In genomic region chr6:35409245-35409644, GRCh38 we compare ENCODE assay signal across 30 cellular contexts.
"Had no signal": no experiment of that assay in that cellular context is flagged by ENCODE, and none has a peak within 500 bp of the region (broad histone marks: within the 10 kb centered on the region; RNA-seq: fewer than 3 reads in every experiment).

No MANE protein-coding gene starts in this region.

- H3K9me3 Mint-ChIP-seq: activated T-helper 1 cell treated with anti-CD3 and anti-CD28 coated beads, Interleukin-12 subunit alpha, Interleukin-12 subunit beta, Interleukin-2, Interleukin-4 antibody, amounts not matched to agents 30 ng/mL and 10 ng/mL and 1 ng/mL, durations not matched to agents 14 hours and 24 hours and 36 hours; brain; mesothelial cell of epicardium; naive B cell; neural crest cell; T-helper 1 cell treated with Interleukin-12 subunit alpha and Interleukin-12 subunit beta and Interleukin-4 antibody, amounts not matched to agents 30 μg/mL and 1 μg/mL, for 36 hours had no signal

- H3K4me3 Mint-ChIP-seq: activated T-helper 1 cell treated with anti-CD3 and anti-CD28 coated beads, Interleukin-12 subunit alpha, Interleukin-12 subunit beta, Interleukin-2, Interleukin-4 antibody, amounts not matched to agents 30 ng/mL and 10 ng/mL and 1 ng/mL, durations not matched to agents 14 hours and 24 hours and 36 hours; brain; mesothelial cell of epicardium; neural crest cell; T-helper 1 cell treated with Interleukin-12 subunit alpha and Interleukin-12 subunit beta and Interleukin-4 antibody, amounts not matched to agents 30 μg/mL and 1 μg/mL, for 36 hours had no signal

- H3K9me3 ChIP-seq: ascending aorta, colonic mucosa, gastroesophageal sphincter, right atrium auricular region, transverse colon had no signal

- ATAC-seq: gastroesophageal sphincter, left cardiac atrium, left ventricle myocardium superior had no signal

- DNase-seq: activated CD4-positive, alpha-beta T cell treated with anti-CD3 and anti-CD28 coated beads, Interleukin-2, amount 50 U/mL, for 1 hour; activated CD4-positive, CD25-positive, alpha-beta regulatory T cell treated with anti-CD3 and anti-CD28 coated beads, Interleukin-2, amount 50 U/mL, for 72 hours; activated gamma-delta T cell; activated naive CD4-positive, alpha-beta T cell treated with anti-CD3 and anti-CD28 coated beads, Interleukin-2, amount 50 U/mL, for 16 hours; activated T-cell treated with anti-CD3 and anti-CD28 coated beads for 4 hours; cerebellar nuclear complex; colonic mucosa; effector CD8-positive, alpha-beta T cell; erythroblast; hippocampal formation; left cardiac atrium; left ventricle myocardium superior; naive B cell; occipital lobe; stimulated activated CD4-positive, alpha-beta T cell treated with anti-CD3 and anti-CD28 coated beads, Interleukin-15, amount 100 ng/mL, for 24 hours; stimulated activated CD4-positive, alpha-beta T cell treated with anti-CD3 and anti-CD28 coated beads, Interleukin-2, amount 100 ng/mL, for 24 hours; stimulated activated naive CD4-positive, alpha-beta T cell treated with Interleukin-2 at 50 U/mL for 16 hours; T-helper 9 cell; transverse colon; WERI-Rb-1 had no signal

- H3K27me3 ChIP-seq: ascending aorta, cardiac muscle cell, colonic mucosa, gastroesophageal sphincter, right atrium auricular region, transverse colon had no signal

- H3K27ac Mint-ChIP-seq: activated T-helper 1 cell treated with anti-CD3 and anti-CD28 coated beads, Interleukin-12 subunit alpha, Interleukin-12 subunit beta, Interleukin-2, Interleukin-4 antibody, amounts not matched to agents 30 ng/mL and 10 ng/mL and 1 ng/mL, durations not matched to agents 14 hours and 24 hours and 36 hours; brain; mesothelial cell of epicardium had no signal

- H3K36me3 ChIP-seq: colonic mucosa had no signal

- H3K4me3 ChIP-seq: ascending aorta, cardiac muscle cell, colonic mucosa, gastroesophageal sphincter, right atrium auricular region, transverse colon had no signal

- H3K4me1 Mint-ChIP-seq: mesothelial cell of epicardium, neural crest cell had no signal

- H3K4me1 ChIP-seq: ascending aorta, colonic mucosa, gastroesophageal sphincter, parathyroid adenoma, transverse colon had no signal

- H3K27me3 Mint-ChIP-seq: brain, naive B cell had no signal

- H3K27ac ChIP-seq: ascending aorta, cardiac muscle cell, colonic mucosa, gastroesophageal sphincter, parathyroid adenoma, right atrium auricular region, transverse colon, WERI-Rb-1 had no signal
